8 cellular contexts compared by ENCODE assay signal in the genomic region with DNA sequence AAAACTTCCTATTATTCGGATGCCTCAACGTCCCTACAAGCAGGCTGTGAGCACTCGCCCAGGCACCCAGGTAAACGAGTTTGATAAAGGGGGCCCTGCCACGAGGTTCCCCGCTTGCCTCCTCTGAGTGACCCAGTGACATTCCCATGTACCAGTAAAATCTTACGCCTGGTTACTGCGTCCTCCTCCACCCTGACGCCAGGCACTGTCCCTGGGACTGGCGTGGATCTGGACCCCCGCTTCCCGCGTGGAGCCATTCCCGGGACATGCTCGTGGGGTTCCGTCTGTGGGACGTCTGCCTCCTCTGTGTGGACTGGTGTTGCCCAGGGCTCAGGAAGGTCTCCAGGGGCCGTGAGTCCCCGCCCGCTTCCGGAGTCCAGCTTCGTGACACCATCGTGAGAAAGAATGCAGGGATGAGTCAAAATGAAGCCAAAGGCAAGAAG. TPM values are rescaled to one million over a fixed set of nuclear protein-coding genes. Genes with fewer than 3 reads are reported as not detected.
A peak's percentile ranks its signal among the peaks of the same experiment; 100 is the strongest.
DNase-seq lines count a peak whose midpoint lies in the region; ATAC-seq lines count a peak whose summit lies in the region.

No MANE protein-coding gene starts in this region.

- H3K9me3 ChIP-seq in mononuclear cell (ENCODE audit: low read depth, low read length): peaks cover 12% of the 10 kb centered on the region

- ATAC-seq in GM18870 (IDR thresholded peaks at IDR 0.05; ENCODE audit: unreplicated experiment) (peak; percentile 20), HG03442 (IDR thresholded peaks at IDR 0.05; ENCODE audit: unreplicated experiment) (no peak), GM18520 (IDR thresholded peaks at IDR 0.05; ENCODE audit: unreplicated experiment) (no peak)

- DNase-seq in M059J (ENCODE audit: low read depth): peak; percentile 92
- DNase-seq in dedifferentiated amniotic fluid mesenchymal stem cell (ENCODE audit: extremely low spot score): peak; percentile 29
- DNase-seq in NCI-H82 (lab: John Stamatoyannopoulos, UW): no peak
- DNase-seq in COLO668 (lab: John Stamatoyannopoulos, UW; ENCODE audit: unreplicated experiment): no peak

- H3K4me1 ChIP-seq in mononuclear cell (ENCODE audit: insufficient read depth, low read length): peaks cover 19% of the 10 kb centered on the region

- peak overlapping the region; percentile 75 for H3K4me3 ChIP-seq in mononuclear cell (ENCODE audit: low read length)

- H3K27me3 ChIP-seq in mononuclear cell (ENCODE audit: insufficient read depth, low read length): peaks cover 2% of the 10 kb centered on the region

RNA-seq across cellular contexts. Expression of a gene that starts 0.4 kb away (rescaled TPM):
- 9.4 and 14.0 TPM in 2 replicates for total RNA-seq in M059J (2014; rRNA removed; shearing (Covaris generic))
- total RNA-seq in mononuclear cell: 13.5 TPM

RNA-seq across cellular contexts. Expression of a gene that starts 18.6 kb away (rescaled TPM):
- 5.0 and 6.9 TPM in 2 replicates for total RNA-seq in M059J (2014; rRNA removed; shearing (Covaris generic))
- total RNA-seq in mononuclear cell: 5.7 TPM

RNA-seq across cellular contexts. Expression of a gene that starts 23.9 kb away (rescaled TPM):
- 10.3 and 12.3 TPM in 2 replicates for total RNA-seq in M059J (2014; rRNA removed; shearing (Covaris generic))
- total RNA-seq in mononuclear cell: 8.4 TPM

RNA-seq across cellular contexts. Expression of a gene that starts 32.9 kb away (rescaled TPM):
- total RNA-seq in M059J (2014; rRNA removed; shearing (Covaris generic)): 5.6 and 7.5 TPM in 2 replicates
- total RNA-seq in mononuclear cell: 8.1 TPM

RNA-seq across cellular contexts. Expression of a gene that starts 39.6 kb away (rescaled TPM):
- 7.4 and 17.4 TPM in 2 replicates for total RNA-seq in M059J (2014; rRNA removed; shearing (Covaris generic))
- 2.1 TPM for total RNA-seq in mononuclear cell

Comparison
In these comparisons a context has a peak if more than half of its experiments do, and no peak if none do; other contexts are left out.
1. DNase-seq: peak in M059J (single experiment) and dedifferentiated amniotic fluid mesenchymal stem cell (single experiment); none in NCI-H82 (single experiment) and COLO668 (single experiment).